ENCODE assay signal across 27 cellular contexts in the genomic region with DNA sequence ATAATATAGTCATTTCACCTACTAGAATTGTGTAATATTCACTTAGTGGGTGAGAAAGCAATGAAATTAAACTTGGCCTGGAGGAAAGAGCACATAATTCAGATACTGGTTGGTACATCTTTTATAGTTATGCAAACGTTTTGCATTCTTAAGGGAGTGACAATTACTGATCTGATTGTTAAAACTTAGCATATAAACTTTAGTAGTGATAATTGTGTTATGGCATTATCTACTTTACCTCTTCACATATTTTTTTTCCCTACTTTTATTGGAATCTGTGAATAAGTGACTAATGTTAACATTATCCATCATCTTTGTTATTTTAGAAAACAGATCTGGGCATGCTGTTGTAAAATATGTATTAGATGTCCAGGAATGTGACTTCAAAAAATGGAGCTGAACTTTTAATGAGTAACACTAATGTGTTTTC.
DNase-seq lines count a peak whose midpoint lies in the region; ATAC-seq, FAIRE-seq and TF ChIP-seq lines count a peak whose summit lies in the region.
"Had no signal": no experiment of that assay in that cellular context is flagged by ENCODE, and none has a peak within 500 bp of the region (broad histone marks: within the 10 kb centered on the region; RNA-seq: fewer than 3 reads in every experiment).

No MANE protein-coding gene starts in this region.

- intact Hi-C loops in mucosa of descending colon (cut with DNase I, micrococcal nuclease), result no loop called here

- H3K27ac ChIP-seq in A549 (no peak overlapping the region), HEK293 (ENCODE audit: extremely low read depth, low read depth, low read length) (no peak overlapping the region)
- H3K27ac ChIP-seq: BLaER1, heart left ventricle, SK-N-MC had no signal

- peak overlapping the region; percentile 20; the same call in 2 of the 3 replicates for H3K4me2 ChIP-seq in A549
- H3K4me2 ChIP-seq: BLaER1 had no signal

- FAIRE-seq in A549 (lab: Jason Lieb, UNC), result no peak
- FAIRE-seq: GM12892 had no signal

- no peak for TF ChIP-seq EP300 in A549 (IDR thresholded peaks at IDR 0.05)

- no peak overlapping the region for H3K4me3 ChIP-seq in A549
- H3K4me3 ChIP-seq in HEK293 (ENCODE audit: low read depth, low read length), result no peak overlapping the region
- no peak overlapping the region for H3K4me3 ChIP-seq in mucosa of descending colon
- H3K4me3 ChIP-seq: BLaER1, heart left ventricle, SK-N-MC had no signal

- DNase-seq in A549 (ENCODE audit: low read depth in 1 of 2, low spot score in 1 of 2) (no peak), amniotic epithelial cell (ENCODE audit: low read depth) (peak; percentile 57), iris pigment epithelial cell (ENCODE audit: low read depth) (peak; percentile 22), mucosa of descending colon (no peak), DMS153 (lab: John Stamatoyannopoulos, UW) (no peak), NCI-H524 (lab: John Stamatoyannopoulos, UW) (no peak), GOT3 (lab: John Stamatoyannopoulos, UW) (no peak)
- DNase-seq: activated CD4-positive, alpha-beta T cell treated with anti-CD3 and anti-CD28 coated beads for 4 hours; activated CD8-positive, alpha-beta memory T cell treated with anti-CD3 and anti-CD28 coated beads for 24 hours; activated naive CD4-positive, alpha-beta T cell; activated T-cell treated with anti-CD3 and anti-CD28 coated beads, Interleukin-2, amount 50 U/mL, for 1 hour; amniotic stem cell; Caco-2; heart left ventricle; left cardiac atrium; mesendoderm; naive B cell; NCI-H146; NCI-H2171 treated with DMSO at 0.1 percent for 48 hours; NCI-H526 treated with DMSO at 0.1 percent for 48 hours; occipital lobe; retina; T-helper 2 cell had no signal

- no peaks in the 10 kb centered on the region for H3K9me3 ChIP-seq in A549
- H3K9me3 ChIP-seq in HEK293 (ENCODE audit: control insufficient read depth, insufficient read depth, low read depth, low read length), result no peaks in the 10 kb centered on the region
- no peaks in the 10 kb centered on the region for H3K9me3 ChIP-seq in mucosa of descending colon
- H3K9me3 ChIP-seq: BLaER1, Caco-2, heart left ventricle had no signal

- H3K4me1 ChIP-seq in A549 (peaks cover 42% of the 10 kb centered on the region), HEK293 (ENCODE audit: control insufficient read depth, insufficient read depth, low read length) (no peaks in the 10 kb centered on the region), mucosa of descending colon (ENCODE audit: low read depth) (peaks cover 6% of the 10 kb centered on the region)
- H3K4me1 ChIP-seq: BLaER1, heart left ventricle had no signal

- TF ChIP-seq CTCF in A549 (IDR thresholded peaks at IDR 0.05), result no peak
- TF ChIP-seq CTCF in HEK293 (tag by site-specific recombination; IDR thresholded peaks at IDR 0.05), result no peak
- no peak for TF ChIP-seq CTCF in mucosa of descending colon (IDR thresholded peaks at IDR 0.05)

- 5% methylated on average over 1 of the region's 1 CpG for WGBS in A549 (ENCODE audit: missing lambda C conversion rate)

- POLR2A ChIA-PET in A549 (lab: Yijun Ruan, JAX) (no interaction called here), HEK293 (lab: Yijun Ruan, JAX) (no interaction called here)

- ATAC-seq in A549, result no peak
- no peak for ATAC-seq in mucosa of descending colon
- ATAC-seq: heart left ventricle, left cardiac atrium had no signal

- H3K36me3 ChIP-seq in HEK293 (ENCODE audit: control insufficient read depth in 2 of 2, insufficient read depth in 1 of 2, low read length in 2 of 2) (no peaks in the 10 kb centered on the region), mucosa of descending colon (ENCODE audit: low read depth) (no peaks in the 10 kb centered on the region)
- H3K36me3 ChIP-seq: BLaER1, heart left ventricle had no signal

- CTCF ChIA-PET in A549 (lab: Yijun Ruan, JAX), result no interaction called here
- CTCF ChIA-PET in HEK293 (lab: Yijun Ruan, JAX), result no interaction called here

- no peak for TF ChIP-seq POLR2A in A549 (IDR thresholded peaks at IDR 0.05; ENCODE audit: low read length)

- no peak for TF ChIP-seq RAD21 in A549 (conservative IDR thresholded peaks at IDR 0.05 in 1 of 2, IDR thresholded peaks at IDR 0.05 in 1 of 2)

TF ChIP-seq in A549, 52 proteins besides CTCF, POLR2A, EP300 and RAD21 (continues in another document):
- no peak for TF ChIP-seq TFCP2L1 (CRISPR knock-in tag; IDR thresholded peaks at IDR 0.05)
- TF ChIP-seq GATA3 (IDR thresholded peaks at IDR 0.05; ENCODE audit: borderline replicate concordance), result no peak
- no peak for TF ChIP-seq CHD2 (IDR thresholded peaks at IDR 0.05; ENCODE audit: low read length, partially characterized antibody)
- TF ChIP-seq MYC (IDR thresholded peaks at IDR 0.05; ENCODE audit: borderline replicate concordance, low read length), result no peak
- TF ChIP-seq SREBF2 (IDR thresholded peaks at IDR 0.05), result no peak
- TF ChIP-seq, protein P1, sequence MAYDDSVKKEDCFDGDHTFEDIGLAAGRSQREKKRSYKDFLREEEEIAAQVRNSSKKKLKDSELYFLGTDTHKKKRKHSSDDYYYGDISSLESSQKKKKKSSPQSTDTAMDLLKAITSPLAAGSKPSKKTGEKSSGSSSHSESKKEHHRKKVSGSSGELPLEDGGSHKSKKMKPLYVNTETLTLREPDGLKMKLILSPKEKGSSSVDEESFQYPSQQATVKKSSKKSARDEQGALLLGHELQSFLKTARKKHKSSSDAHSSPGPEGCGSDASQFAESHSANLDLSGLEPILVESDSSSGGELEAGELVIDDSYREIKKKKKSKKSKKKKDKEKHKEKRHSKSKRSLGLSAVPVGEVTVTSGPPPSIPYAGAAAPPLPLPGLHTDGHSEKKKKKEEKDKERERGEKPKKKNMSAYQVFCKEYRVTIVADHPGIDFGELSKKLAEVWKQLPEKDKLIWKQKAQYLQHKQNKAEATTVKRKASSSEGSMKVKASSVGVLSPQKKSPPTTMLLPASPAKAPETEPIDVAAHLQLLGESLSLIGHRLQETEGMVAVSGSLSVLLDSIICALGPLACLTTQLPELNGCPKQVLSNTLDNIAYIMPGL (CRISPR knock-in tag; IDR thresholded peaks at IDR 0.05; ENCODE audit: borderline replicate concordance), result no peak
- TF ChIP-seq ZFP36 (IDR thresholded peaks at IDR 0.05; ENCODE audit: borderline replicate concordance, partially characterized antibody), result no peak
- no peak for TF ChIP-seq PHF8 (IDR thresholded peaks at IDR 0.05; ENCODE audit: borderline replicate concordance, low read depth)
- no peak for TF ChIP-seq HOXA7 (CRISPR knock-in tag; IDR thresholded peaks at IDR 0.05)
- TF ChIP-seq FOSB (CRISPR knock-in tag; IDR thresholded peaks at IDR 0.05), result no peak
- TF ChIP-seq CEBPB (IDR thresholded peaks at IDR 0.05), result no peak
- TF ChIP-seq TP53 (CRISPR knock-in tag; IDR thresholded peaks at IDR 0.05), result no peak
- TF ChIP-seq KDM5A (IDR thresholded peaks at IDR 0.05), result no peak
- no peak for TF ChIP-seq MAFK (IDR thresholded peaks at IDR 0.05; ENCODE audit: partially characterized antibody)
- TF ChIP-seq ZC3H11A (IDR thresholded peaks at IDR 0.05), result no peak
- TF ChIP-seq, protein P2, sequence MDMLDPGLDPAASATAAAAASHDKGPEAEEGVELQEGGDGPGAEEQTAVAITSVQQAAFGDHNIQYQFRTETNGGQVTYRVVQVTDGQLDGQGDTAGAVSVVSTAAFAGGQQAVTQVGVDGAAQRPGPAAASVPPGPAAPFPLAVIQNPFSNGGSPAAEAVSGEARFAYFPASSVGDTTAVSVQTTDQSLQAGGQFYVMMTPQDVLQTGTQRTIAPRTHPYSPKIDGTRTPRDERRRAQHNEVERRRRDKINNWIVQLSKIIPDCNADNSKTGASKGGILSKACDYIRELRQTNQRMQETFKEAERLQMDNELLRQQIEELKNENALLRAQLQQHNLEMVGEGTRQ (IDR thresholded peaks at IDR 0.05), result no peak

TF ChIP-seq in HEK293, 187 proteins besides CTCF, POLR2A, EP300 and RAD21:
- no peak for TF ChIP-seq ZNF175 (tag by site-specific recombination; IDR thresholded peaks at IDR 0.05)
- TF ChIP-seq, protein P3, sequence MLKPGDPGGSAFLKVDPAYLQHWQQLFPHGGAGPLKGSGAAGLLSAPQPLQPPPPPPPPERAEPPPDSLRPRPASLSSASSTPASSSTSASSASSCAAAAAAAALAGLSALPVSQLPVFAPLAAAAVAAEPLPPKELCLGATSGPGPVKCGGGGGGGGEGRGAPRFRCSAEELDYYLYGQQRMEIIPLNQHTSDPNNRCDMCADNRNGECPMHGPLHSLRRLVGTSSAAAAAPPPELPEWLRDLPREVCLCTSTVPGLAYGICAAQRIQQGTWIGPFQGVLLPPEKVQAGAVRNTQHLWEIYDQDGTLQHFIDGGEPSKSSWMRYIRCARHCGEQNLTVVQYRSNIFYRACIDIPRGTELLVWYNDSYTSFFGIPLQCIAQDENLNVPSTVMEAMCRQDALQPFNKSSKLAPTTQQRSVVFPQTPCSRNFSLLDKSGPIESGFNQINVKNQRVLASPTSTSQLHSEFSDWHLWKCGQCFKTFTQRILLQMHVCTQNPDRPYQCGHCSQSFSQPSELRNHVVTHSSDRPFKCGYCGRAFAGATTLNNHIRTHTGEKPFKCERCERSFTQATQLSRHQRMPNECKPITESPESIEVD (tag by site-specific recombination; IDR thresholded peaks at IDR 0.05), result 0 out of 2 replicates have a peak, but pooled peaks have one; percentile 15

Comparison
In these comparisons a context has a peak if more than half of its experiments do, and no peak if none do; other contexts are left out.
1. DNase-seq: peak in amniotic epithelial cell (single experiment) and iris pigment epithelial cell (single experiment); none in A549 (0 of 2), mucosa of descending colon (0 of 3), DMS153 (single experiment), NCI-H524 (0 of 2) and GOT3 (single experiment).